In the genomic region with DNA sequence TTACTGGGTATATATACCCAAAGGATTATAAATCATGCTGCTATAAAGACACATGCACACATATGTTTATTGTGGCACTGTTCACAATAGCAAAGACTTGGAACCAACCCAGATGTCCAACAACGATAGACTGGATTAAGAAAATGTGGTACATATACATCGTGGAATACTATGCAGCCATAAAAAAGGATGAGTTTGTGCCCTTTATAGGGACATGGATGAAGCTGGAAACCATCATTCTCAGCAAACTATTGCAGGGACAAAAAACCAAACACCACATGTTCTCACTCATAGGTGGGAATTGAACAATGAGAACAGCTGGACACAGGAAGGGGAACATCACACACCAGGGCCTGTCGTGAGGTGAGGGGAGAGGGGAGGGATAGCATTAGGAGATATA, we compare ENCODE assay signal across 3 cellular contexts.
TF ChIP-seq lines count a peak whose summit lies in the region.

No MANE protein-coding gene starts in this region.

TF ChIP-seq in A549, 52 proteins besides CTCF, POLR2A, EP300 and RAD21:
- TF ChIP-seq FOSB (CRISPR knock-in tag; IDR thresholded peaks at IDR 0.05) (peak; percentile 39; the same call in 1 of the 2 replicates), HDAC2 (IDR thresholded peaks at IDR 0.05) (0 out of 2 replicates have a peak, but pooled peaks have one; percentile 37)

TF ChIP-seq in HEK293, 187 proteins besides CTCF, POLR2A, EP300 and RAD21:
- TF ChIP-seq ZNF202 (tag by site-specific recombination; IDR thresholded peaks at IDR 0.05; ENCODE audit: borderline replicate concordance) = peak; percentile 55; the same call in 1 of the 2 replicates
- 0 out of 2 replicates have a peak, but pooled peaks have one; percentile 19 for TF ChIP-seq KLF8 (tag by site-specific recombination; IDR thresholded peaks at IDR 0.05)
- TF ChIP-seq, protein P1, sequence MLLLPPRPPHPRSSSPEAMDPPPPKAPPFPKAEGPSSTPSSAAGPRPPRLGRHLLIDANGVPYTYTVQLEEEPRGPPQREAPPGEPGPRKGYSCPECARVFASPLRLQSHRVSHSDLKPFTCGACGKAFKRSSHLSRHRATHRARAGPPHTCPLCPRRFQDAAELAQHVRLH (tag by site-specific recombination; IDR thresholded peaks at IDR 0.05) = peak; percentile 91
- TF ChIP-seq ZNF639 (tag by site-specific recombination; IDR thresholded peaks at IDR 0.05) = 0 out of 2 replicates have a peak, but pooled peaks have one; percentile 13
- TF ChIP-seq ZNF280D (tag by site-specific recombination; IDR thresholded peaks at IDR 0.05) = peak; percentile 96
- TF ChIP-seq ZNF146 (tag by site-specific recombination; IDR thresholded peaks at IDR 0.05) = peak; percentile 100

TF ChIP-seq in K562, 482 proteins besides CTCF, POLR2A, EP300 and RAD21:
- TF ChIP-seq ZNF146 (CRISPR knock-in tag; IDR thresholded peaks at IDR 0.05; ENCODE audit: unreplicated experiment) = peak; percentile 86
TF ChIP-seq in K562: peak in this region for 1; not testable (repeated sequence) for 481.
